ENCODE assay signal across 8 cellular contexts in the genomic region with DNA sequence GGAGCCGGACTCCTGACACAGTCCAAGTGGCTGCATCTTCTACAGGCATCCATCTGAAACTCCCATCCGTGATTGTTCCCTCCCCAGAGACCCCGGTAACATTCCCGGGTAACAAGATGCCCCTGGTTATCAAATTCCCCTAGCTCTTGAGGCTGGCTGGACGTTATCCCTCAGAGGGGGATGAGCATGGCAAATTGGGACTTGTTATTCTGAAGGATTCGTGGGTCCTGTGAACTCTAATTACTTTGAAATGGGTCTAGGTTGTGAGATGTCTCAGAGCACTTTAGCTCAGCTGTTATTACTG. TPM values are rescaled to one million over a fixed set of nuclear protein-coding genes. Genes with fewer than 3 reads are reported as not detected.
DNase-seq lines count a peak whose midpoint lies in the region; ATAC-seq and TF ChIP-seq lines count a peak whose summit lies in the region.
"Had no signal": no experiment of that assay in that cellular context is flagged by ENCODE, and none has a peak within 500 bp of the region (broad histone marks: within the 10 kb centered on the region; RNA-seq: fewer than 3 reads in every experiment).

No MANE protein-coding gene starts in this region.

- peak overlapping the region; percentile 93 for H3K4me3 Mint-ChIP-seq in activated naive CD8-positive, alpha-beta T cell
- peak overlapping the region; percentile 89 to 97 (median 95) for H3K4me3 Mint-ChIP-seq in immature natural killer cell

- peaks cover 0 to 2% (median 0%) of the 10 kb centered on the region in 4 donors for H3K36me3 ChIP-seq in stomach

- no peak for ATAC-seq in activated CD4-positive, CD25-positive, alpha-beta regulatory T cell treated with anti-CD3 and anti-CD28 coated beads, Interleukin-2, amount 50 U/mL, for 24 hours
- no peak for ATAC-seq in HG02678 (IDR thresholded peaks at IDR 0.05; ENCODE audit: unreplicated experiment)

- DNase-seq in HL-60 (ENCODE audit: low read depth in 1 of 2, low spot score in 1 of 2) = no peak
- DNase-seq in immature natural killer cell = no peak
- DNase-seq in stomach = no peak
- no peak for DNase-seq in NCI-H2227 (lab: John Stamatoyannopoulos, UW; ENCODE audit: unreplicated experiment)

- 6 to 11% (median 6%) methylated on average over 6 of the region's 6 CpGs for WGBS in stomach, 5 donors

- no peak for TF ChIP-seq CTCF in HL-60 (IDR thresholded peaks at IDR 0.05; ENCODE audit: insufficient read depth, low read length)
- TF ChIP-seq CTCF in stomach (IDR thresholded peaks at IDR 0.05) = no peak

- H3K9me3 ChIP-seq in stomach = no peaks in the 10 kb centered on the region

- H3K27ac ChIP-seq in HL-60 (replicated peaks) (peak overlapping the region; percentile 97), stomach (peak overlapping the region; percentile 86 to 98 (median 95))

- no peaks in the 10 kb centered on the region for H3K9me3 Mint-ChIP-seq in activated naive CD8-positive, alpha-beta T cell (ENCODE audit: low read depth)
- no peaks in the 10 kb centered on the region for H3K9me3 Mint-ChIP-seq in immature natural killer cell

- no peaks in the 10 kb centered on the region for H3K27me3 Mint-ChIP-seq in activated naive CD8-positive, alpha-beta T cell
- peaks cover 14 to 19% (median 16%) of the 10 kb centered on the region in 3 donors for H3K27me3 Mint-ChIP-seq in immature natural killer cell (ENCODE audit: low read depth in 3 of 3)

- peaks cover 11 to 34% (median 16%) of the 10 kb centered on the region in 4 donors for H3K4me1 ChIP-seq in stomach

- TF ChIP-seq POLR2A in stomach (IDR thresholded peaks at IDR 0.05) = no peak

- H3K4me3 ChIP-seq in HL-60 (replicated peaks; ENCODE audit: insufficient read depth, low read length) = peak overlapping the region; percentile 64
- peak overlapping the region; percentile 52 to 70 (median 56) for H3K4me3 ChIP-seq in stomach

- H3K27ac Mint-ChIP-seq in activated naive CD8-positive, alpha-beta T cell = peak overlapping the region; percentile 99
- peak overlapping the region; percentile 99 to 100 (median 100) for H3K27ac Mint-ChIP-seq in immature natural killer cell

- peaks cover 50% of the 10 kb centered on the region for H3K4me1 Mint-ChIP-seq in activated naive CD8-positive, alpha-beta T cell (ENCODE audit: low read depth)
- H3K4me1 Mint-ChIP-seq in immature natural killer cell = peaks cover 25 to 40% of the 10 kb centered on the region in 2 donors

- H3K27me3 ChIP-seq in HL-60 (ENCODE audit: insufficient read depth, poor library complexity, severe bottlenecking) (no peaks in the 10 kb centered on the region), stomach (no peaks in the 10 kb centered on the region)

- intact Hi-C loops in stomach (cut with DNase I; ENCODE audit: low total_unique reads) = no loop called here

- TF ChIP-seq EP300 in stomach (IDR thresholded peaks at IDR 0.05) = no peak

- peaks cover 7% of the 10 kb centered on the region for H3K36me3 Mint-ChIP-seq in activated naive CD8-positive, alpha-beta T cell
- H3K36me3 Mint-ChIP-seq in immature natural killer cell = no peaks in the 10 kb centered on the region

RNA-seq across cellular contexts. Expression of gene PAN2, which starts 0.6 kb away (rescaled TPM):
- polyA plus RNA-seq in immature natural killer cell (1 to 10 TPM; 4.6 to 9.4 (median 8.7) TPM), stomach (10 to 100 TPM in 1 of 3 donors, 1 to 10 TPM in 2; 4.9 to 28.4 (median 9.5) TPM)
- 100 to 1,000 TPM in 2 of 5 donors, 10 to 100 TPM in 3; 41.7 to 146 (median 49.3) TPM for total RNA-seq in stomach

RNA-seq across cellular contexts. Expression of gene IL23A, which starts 4.2 kb away (rescaled TPM):
- 1 to 10 TPM in 1 of 3 donors, under 1 TPM in 2; 0.21 to 1.5 (median 0.40) TPM for polyA plus RNA-seq in immature natural killer cell
- total RNA-seq in stomach = 1 to 10 TPM in 1 of 5 donors, not detected in 4; 1.1 TPM
- polyA plus RNA-seq in stomach = 1 to 10 TPM in 1 of 3 donors, under 1 TPM in 1, not detected in 1; 0.56 to 1.9 TPM

RNA-seq across cellular contexts. Expression of gene CNPY2, which starts 18.7 kb away (rescaled TPM):
- polyA plus RNA-seq in immature natural killer cell = 100 to 1,000 TPM; 201 to 232 (median 228) TPM
- total RNA-seq in stomach = 100 to 1,000 TPM in 1 of 5 donors, 10 to 100 TPM in 4; 39.7 to 112 (median 94.1) TPM
- 100 to 1,000 TPM in 1 of 3 donors, 10 to 100 TPM in 2; 71.0 to 105 (median 73.9) TPM for polyA plus RNA-seq in stomach

RNA-seq across cellular contexts. Expression of gene STAT2, which starts 25.5 kb away (rescaled TPM):
- polyA plus RNA-seq in immature natural killer cell = 10 to 100 TPM; 49.5 to 78.1 (median 61.4) TPM
- 100 to 1,000 TPM in 4 of 5 donors, 10 to 100 TPM in 1; 82.6 to 245 (median 104) TPM for total RNA-seq in stomach
- 10 to 100 TPM; 22.6 to 29.6 (median 28.3) TPM for polyA plus RNA-seq in stomach

RNA-seq across cellular contexts. Expression of gene APOF, which starts 28.2 kb away (rescaled TPM):
- not detected for polyA plus RNA-seq in immature natural killer cell
- not detected for total RNA-seq in stomach
- not detected for polyA plus RNA-seq in stomach
- total RNA-seq: LHCN-M2 had no signal
